ENCODE assay signal across 20 cellular contexts in genomic region chr1:20079661-20080305, GRCh38. TPM values are rescaled to one million over a fixed set of nuclear protein-coding genes. Genes with fewer than 3 reads are reported as not detected.
"Had no signal": no experiment of that assay in that cellular context is flagged by ENCODE, and none has a peak within 500 bp of the region (broad histone marks: within the 10 kb centered on the region; RNA-seq: fewer than 3 reads in every experiment).

No MANE protein-coding gene starts in this region.

- H3K9me3 ChIP-seq: ascending aorta, left lung, spleen, upper lobe of right lung had no signal

- FAIRE-seq: TTC549 had no signal

- H3K4me1 Mint-ChIP-seq: nephron had no signal

- DNase-seq: activated CD4-positive, alpha-beta T cell treated with anti-CD3 and anti-CD28 coated beads, Interleukin-2, amount 10 ng/mL, durations not matched to agents 24 days and 14 days; activated CD4-positive, CD25-positive, alpha-beta regulatory T cell; activated gamma-delta T cell; erythroblast; foreskin melanocyte; left lung; mesenchymal stem cell; nucleus accumbens; spleen; stimulated activated CD4-positive, alpha-beta T cell treated with anti-CD3 and anti-CD28 coated beads, Interleukin-4, amount 100 ng/mL, for 4 hours; stimulated activated naive CD4-positive, alpha-beta T cell; upper lobe of right lung had no signal

- H3K4me3 Mint-ChIP-seq: activated CD4-positive, alpha-beta T cell treated with anti-CD3 and anti-CD28 coated beads, Interleukin-2, amount 10 ng/mL, durations not matched to agents 24 days and 14 days; activated naive CD4-positive, alpha-beta T cell treated with anti-CD3 and anti-CD28 coated beads, Interleukin-2, amount 50 U/mL, for 24 hours; nephron; T-helper 2 cell treated with Interferon-gamma antibody and Interleukin-4, amounts not matched to agents 5 μg/mL and 100 μg/mL, for 36 hours had no signal

- H3K4me3 ChIP-seq: ascending aorta, coronary artery, left lung, upper lobe of right lung had no signal

- H3K27ac ChIP-seq: ascending aorta, left lung, upper lobe of right lung had no signal

- H3K27me3 ChIP-seq: ascending aorta, upper lobe of right lung had no signal

- H3K27ac Mint-ChIP-seq: activated CD4-positive, alpha-beta T cell treated with anti-CD3 and anti-CD28 coated beads, Interleukin-2, amount 10 ng/mL, durations not matched to agents 24 days and 14 days; activated naive CD4-positive, alpha-beta T cell treated with anti-CD3 and anti-CD28 coated beads, Interleukin-2, amount 50 U/mL, for 24 hours; nephron; T-helper 2 cell treated with Interferon-gamma antibody and Interleukin-4, amounts not matched to agents 5 μg/mL and 100 μg/mL, for 36 hours had no signal

- H3K36me3 ChIP-seq: ascending aorta, left lung, spleen, upper lobe of right lung had no signal

- ATAC-seq: left lung had no signal

- H3K4me1 ChIP-seq: ascending aorta had no signal

- H3K36me3 Mint-ChIP-seq: activated naive CD4-positive, alpha-beta T cell treated with anti-CD3 and anti-CD28 coated beads, Interleukin-2, amount 50 U/mL, for 24 hours had no signal

- H3K9me3 Mint-ChIP-seq: activated CD4-positive, alpha-beta T cell treated with anti-CD3 and anti-CD28 coated beads, Interleukin-2, amount 10 ng/mL, durations not matched to agents 24 days and 14 days; activated naive CD4-positive, alpha-beta T cell treated with anti-CD3 and anti-CD28 coated beads, Interleukin-2, amount 50 U/mL, for 24 hours; nephron; T-helper 2 cell treated with Interferon-gamma antibody and Interleukin-4, amounts not matched to agents 5 μg/mL and 100 μg/mL, for 36 hours had no signal

RNA-seq across cellular contexts. Expression of gene PLA2G5, which starts 9.8 kb away (rescaled TPM):
- total RNA-seq: activated CD4-positive, alpha-beta T cell treated with anti-CD3 and anti-CD28 coated beads, Interleukin-2, amount 10 ng/mL, durations not matched to agents 24 days and 14 days; kidney epithelial cell had no signal

RNA-seq across cellular contexts. Expression of gene PLA2G2D, which starts 39.6 kb away (rescaled TPM):
- total RNA-seq: activated CD4-positive, alpha-beta T cell treated with anti-CD3 and anti-CD28 coated beads, Interleukin-2, amount 10 ng/mL, durations not matched to agents 24 days and 14 days; ascending aorta; kidney epithelial cell; left lung; upper lobe of right lung had no signal

RNA-seq across cellular contexts. Expression of gene PLA2G2F, which starts 59.3 kb away (rescaled TPM):
- total RNA-seq: activated CD4-positive, alpha-beta T cell treated with anti-CD3 and anti-CD28 coated beads, Interleukin-2, amount 10 ng/mL, durations not matched to agents 24 days and 14 days; ascending aorta; left lung; spleen; upper lobe of right lung had no signal
- polyA plus RNA-seq: adipose tissue, spleen had no signal
